Comparison of ENCODE assay signal across 18 cellular contexts in genomic region chr6:33869826-33870423, GRCh38.
"Had no signal": no experiment of that assay in that cellular context is flagged by ENCODE, and none has a peak within 500 bp of the region (broad histone marks: within the 10 kb centered on the region; RNA-seq: fewer than 3 reads in every experiment).

No MANE protein-coding gene starts in this region.

- H3K4me3 Mint-ChIP-seq: activated CD8-positive, alpha-beta memory T cell treated with anti-CD3 and anti-CD28 coated beads, Interleukin-2, amount 10 ng/mL, durations not matched to agents 7 days and 5 days; activated naive CD8-positive, alpha-beta T cell treated with anti-CD3 and anti-CD28 coated beads for 36 hours; stimulated activated memory B cell treated with anti-CD40 and anti-IgM and Interleukin-4, amounts not matched to agents 10 μg/mL and 1 μg/mL and 100 μg/mL, for 72 hours; T-helper 1 cell treated with Interleukin-12 subunit alpha and Interleukin-12 subunit beta and Interleukin-4 antibody, amounts not matched to agents 30 μg/mL and 1 μg/mL, for 36 hours had no signal

- H3K4me3 ChIP-seq: body of pancreas, esophagus squamous epithelium, ovary, psoas muscle, skin epidermis, thoracic aorta, upper lobe of left lung had no signal

- H3K36me3 ChIP-seq: esophagus squamous epithelium, ovary, thoracic aorta, upper lobe of left lung had no signal

- H3K36me3 Mint-ChIP-seq: stimulated activated memory B cell treated with anti-CD40 and anti-IgM and Interleukin-4, amounts not matched to agents 10 μg/mL and 1 μg/mL and 100 μg/mL, for 72 hours had no signal

- H3K27ac ChIP-seq: body of pancreas, esophagus squamous epithelium, ovary, psoas muscle, skin epidermis, thoracic aorta, upper lobe of left lung had no signal

- H3K4me1 Mint-ChIP-seq: stimulated activated memory B cell treated with anti-CD40 and anti-IgM and Interleukin-4, amounts not matched to agents 10 μg/mL and 1 μg/mL and 100 μg/mL, for 72 hours had no signal

- H3K27ac Mint-ChIP-seq: activated CD8-positive, alpha-beta memory T cell treated with anti-CD3 and anti-CD28 coated beads, Interleukin-2, amount 10 ng/mL, durations not matched to agents 7 days and 5 days; stimulated activated memory B cell treated with anti-CD40 and anti-IgM and Interleukin-4, amounts not matched to agents 10 μg/mL and 1 μg/mL and 100 μg/mL, for 72 hours; T-helper 1 cell treated with Interleukin-12 subunit alpha and Interleukin-12 subunit beta and Interleukin-4 antibody, amounts not matched to agents 30 μg/mL and 1 μg/mL, for 36 hours had no signal

- H3K27me3 Mint-ChIP-seq: activated naive CD8-positive, alpha-beta T cell treated with anti-CD3 and anti-CD28 coated beads for 36 hours had no signal

- H3K4me1 ChIP-seq: body of pancreas, psoas muscle, upper lobe of left lung had no signal

- ATAC-seq: activated CD8-positive, alpha-beta memory T cell treated with anti-CD3 and anti-CD28 coated beads, Interleukin-2, amount 10 ng/mL, durations not matched to agents 7 days and 5 days; body of pancreas; left lobe of liver; psoas muscle had no signal

- H3K27me3 ChIP-seq: body of pancreas, ovary, upper lobe of left lung had no signal

- DNase-seq: activated CD4-positive, alpha-beta T cell treated with anti-CD3 and anti-CD28 coated beads for 1 hour; activated CD4-positive, alpha-beta T cell treated with anti-CD3 and anti-CD28 coated beads, Interleukin-2, amount 50 U/mL, for 48 hours; activated CD8-positive, alpha-beta memory T cell treated with anti-CD3 and anti-CD28 coated beads, Interleukin-2, amount 10 ng/mL, durations not matched to agents 7 days and 5 days; activated naive CD8-positive, alpha-beta T cell treated with anti-CD3 and anti-CD28 coated beads for 36 hours; body of pancreas; dermis blood vessel endothelial cell; effector memory CD4-positive, alpha-beta T cell; esophagus squamous epithelium; mammary epithelial cell; ovary; stimulated activated CD4-positive, alpha-beta T cell treated with anti-CD3 and anti-CD28 coated beads, Interleukin-4, amount 100 ng/mL, for 24 hours; upper lobe of left lung had no signal

- H3K9me3 ChIP-seq: body of pancreas, esophagus squamous epithelium, ovary, psoas muscle, thoracic aorta, upper lobe of left lung had no signal
